Comparison of ENCODE assay signal across 7 cellular contexts in genomic region chr1:207049514-207049913, GRCh38. TPM values are rescaled to one million over a fixed set of nuclear protein-coding genes. Genes with fewer than 3 reads are reported as not detected.
A peak's percentile ranks its signal among the peaks of the same experiment; 100 is the strongest.
DNase-seq lines count a peak whose midpoint lies in the region; ATAC-seq and TF ChIP-seq lines count a peak whose summit lies in the region.
"Had no signal": no experiment of that assay in that cellular context is flagged by ENCODE, and none has a peak within 500 bp of the region (broad histone marks: within the 10 kb centered on the region; RNA-seq: fewer than 3 reads in every experiment).

No MANE protein-coding gene starts in this region.

- H3K4me3 ChIP-seq in MG63 (peak overlapping the region; percentile 88), dorsolateral prefrontal cortex (peak overlapping the region; percentile 53 to 99 (median 91)), gastrocnemius medialis (peak overlapping the region; percentile 77 to 95 (median 90))

- ATAC-seq in gastrocnemius medialis, result no peak
- ATAC-seq in HG03196 (IDR thresholded peaks at IDR 0.05; ENCODE audit: unreplicated experiment), result no peak
- ATAC-seq in activated CD4-positive, CD25-positive, alpha-beta regulatory T cell treated with anti-CD3 and anti-CD28 coated beads, Interleukin-2, amount 50 U/mL, for 24 hours, result no peak

- H3K36me3 ChIP-seq in MG63 (peaks cover 53% of the 10 kb centered on the region), gastrocnemius medialis (peaks cover 0 to 17% of the 10 kb centered on the region in 2 donors)

- H3K27ac ChIP-seq in dorsolateral prefrontal cortex, result peak overlapping the region in 32 of 59 donors; percentile 23 to 98 (median 93)
- peak overlapping the region; percentile 93 to 95 (median 94) for H3K27ac ChIP-seq in gastrocnemius medialis

- in situ Hi-C loops in gastrocnemius medialis (cut with MboI; ENCODE audit: low sequenced_read_pairs in 4 of 4), result no loop called here

- H3K9me3 ChIP-seq in MG63 (no peaks in the 10 kb centered on the region), gastrocnemius medialis (no peaks in the 10 kb centered on the region)

- no peak for DNase-seq in MG63
- DNase-seq in dorsolateral prefrontal cortex, result no peak
- no peak for DNase-seq in gastrocnemius medialis
- DNase-seq in DMS79 (lab: John Stamatoyannopoulos, UW), result no peak
- DNase-seq: stimulated activated naive B cell treated with anti-CD40 and anti-IgM and Interleukin-4, amounts not matched to agents 10 μg/mL and 1 μg/mL and 100 μg/mL, for 72 hours had no signal

- H3K27me3 ChIP-seq in MG63 (no peaks in the 10 kb centered on the region), dorsolateral prefrontal cortex (no peaks in the 10 kb centered on the region), gastrocnemius medialis (no peaks in the 10 kb centered on the region)

- peaks cover 38 to 47% of the 10 kb centered on the region in 2 donors for H3K4me1 ChIP-seq in gastrocnemius medialis

- TF ChIP-seq POLR2A in gastrocnemius medialis (IDR thresholded peaks at IDR 0.05), result no peak

- TF ChIP-seq CTCF in dorsolateral prefrontal cortex (IDR thresholded peaks at IDR 0.05 in 54 of 56, conservative IDR thresholded peaks at IDR 0.05 in 2 of 56; ENCODE audit: low read depth in 1 of 56, partially characterized antibody in 56 of 56) (no peak), gastrocnemius medialis (IDR thresholded peaks at IDR 0.05 in 4 of 5, conservative IDR thresholded peaks at IDR 0.05 in 1 of 5) (no peak)

- intact Hi-C loops in dorsolateral prefrontal cortex (cut with DNase I), result loop anchor here in 1 of 2 donors (1.0 kb wide), 1 partner anchor 28 kb away; no protein-coding TSS in a partner anchor
- intact Hi-C loops in gastrocnemius medialis (cut with DNase I; ENCODE audit: low total_unique reads), result no loop called here

RNA-seq across cellular contexts. Expression of gene YOD1, which starts 1.5 kb away (rescaled TPM):
- total RNA-seq in MG63 (2014; rRNA removed; shearing (Covaris generic); ENCODE audit: low replicate concordance), result 5.4 and 5.5 TPM in 2 replicates
- total RNA-seq in dorsolateral prefrontal cortex, result 10 to 100 TPM; 10.1 to 24.4 (median 14.4) TPM
- 1 to 10 TPM; 3.0 to 6.7 (median 6.2) TPM for total RNA-seq in gastrocnemius medialis

RNA-seq across cellular contexts. Expression of gene PFKFB2, which starts 3.6 kb away (rescaled TPM):
- total RNA-seq in MG63 (2014; rRNA removed; shearing (Covaris generic); ENCODE audit: low replicate concordance), result 1.9 and 2.4 TPM in 2 replicates
- total RNA-seq in dorsolateral prefrontal cortex (100 to 1,000 TPM in 1 of 120 experiments, 10 to 100 TPM in 119; 18.5 to 126 (median 47.9) TPM), gastrocnemius medialis (10 to 100 TPM; 35.5 to 40.3 (median 37.6) TPM)

RNA-seq across cellular contexts. Expression of gene C1orf116, which starts 17.0 kb away (rescaled TPM):
- total RNA-seq in MG63 (2014; rRNA removed; shearing (Covaris generic); ENCODE audit: low replicate concordance), result 0.26 TPM in 1 of 2 replicates, not detected in the other
- total RNA-seq in dorsolateral prefrontal cortex, result under 1 TPM in 103 of 120 experiments, not detected in 17; 0.07 to 0.76 (median 0.24) TPM
- total RNA-seq in gastrocnemius medialis, result 1 to 10 TPM in 1 of 4 donors, under 1 TPM in 3; 0.46 to 1.1 (median 0.65) TPM

RNA-seq across cellular contexts. Expression of gene C4BPB, which starts 39.1 kb away (rescaled TPM):
- 3.5 TPM in 1 of 2 replicates, not detected in the other for total RNA-seq in MG63 (2014; rRNA removed; shearing (Covaris generic); ENCODE audit: low replicate concordance)
- not detected for total RNA-seq in dorsolateral prefrontal cortex
- total RNA-seq in gastrocnemius medialis, result under 1 TPM in 2 of 4 donors, not detected in 2; 0.46 to 0.62 TPM

RNA-seq across cellular contexts. Expression of gene C4BPA, which starts 54.5 kb away (rescaled TPM):
- not detected in 2 replicates for total RNA-seq in MG63 (2014; rRNA removed; shearing (Covaris generic); ENCODE audit: low replicate concordance)
- total RNA-seq in dorsolateral prefrontal cortex (not detected), gastrocnemius medialis (1 to 10 TPM in 1 of 4 donors, under 1 TPM in 1, not detected in 2; 0.81 to 2.8 TPM)
